Comparison of ENCODE assay signal across 7 cellular contexts in genomic region chr17:82037889-82038195, GRCh38. TPM values are rescaled to one million over a fixed set of nuclear protein-coding genes. Genes with fewer than 3 reads are reported as not detected.
DNase-seq lines count a peak whose midpoint lies in the region; ATAC-seq and TF ChIP-seq lines count a peak whose summit lies in the region.

No MANE protein-coding gene starts in this region.

- H3K9me3 Mint-ChIP-seq in activated CD8-positive, alpha-beta T cell treated with anti-CD3 and anti-CD28 coated beads for 36 hours, result no peaks in the 10 kb centered on the region
- H3K9me3 Mint-ChIP-seq in stimulated activated naive CD8-positive, alpha-beta T cell treated with anti-CD3 and anti-CD28 coated beads, Interleukin-15, amount 100 ng/mL, for 72 hours, result no peaks in the 10 kb centered on the region

- CTCF ChIA-PET in activated CD8-positive, alpha-beta T cell treated with anti-CD3 and anti-CD28 coated beads for 36 hours (lab: Charles Lee), result interaction anchor here (0.6 to 4.5 kb wide), 18 partner anchors 10 to 437 kb away, joined by 3 to 40 read pairs (median 4); partner anchors contain the start of genes CENPX, DUS1L, LRRC45 and NOTUM

- DNase-seq in HFF-Myc (ENCODE audit: extremely low read depth, low read depth) (no peak), G401 (ENCODE audit: low spot score) (no peak), glomerular visceral epithelial cell (ENCODE audit: extremely low spot score) (no peak)
- no peak for DNase-seq in activated CD8-positive, alpha-beta T cell treated with anti-CD3 and anti-CD28 coated beads for 36 hours
- DNase-seq in stimulated activated naive CD8-positive, alpha-beta T cell treated with anti-CD3 and anti-CD28 coated beads, Interleukin-15, amount 100 ng/mL, for 72 hours, result no peak

- H3K27me3 ChIP-seq in iPS-18a (ENCODE audit: control insufficient read depth, insufficient read depth, low read length), result no peaks in the 10 kb centered on the region

- no peaks in the 10 kb centered on the region for H3K27me3 Mint-ChIP-seq in activated CD8-positive, alpha-beta T cell treated with anti-CD3 and anti-CD28 coated beads for 36 hours
- no peaks in the 10 kb centered on the region for H3K27me3 Mint-ChIP-seq in stimulated activated naive CD8-positive, alpha-beta T cell treated with anti-CD3 and anti-CD28 coated beads, Interleukin-15, amount 100 ng/mL, for 72 hours

- no peak for TF ChIP-seq CTCF in HFF-Myc (IDR thresholded peaks at IDR 0.05; ENCODE audit: low read depth, low read length, missing control alignments)
- no peak for TF ChIP-seq CTCF in activated CD8-positive, alpha-beta T cell treated with anti-CD3 and anti-CD28 coated beads for 36 hours (IDR thresholded peaks at IDR 0.05)

- H3K4me3 Mint-ChIP-seq in activated CD8-positive, alpha-beta T cell treated with anti-CD3 and anti-CD28 coated beads for 36 hours, result peak overlapping the region; percentile 68
- peak overlapping the region; percentile 87 to 92 for H3K4me3 Mint-ChIP-seq in stimulated activated naive CD8-positive, alpha-beta T cell treated with anti-CD3 and anti-CD28 coated beads, Interleukin-15, amount 100 ng/mL, for 72 hours

- in situ Hi-C loops in G401 (cut with HindIII; ENCODE audit: low sequenced_read_pairs), result no loop called here

- peaks cover 6% of the 10 kb centered on the region for H3K36me3 Mint-ChIP-seq in activated CD8-positive, alpha-beta T cell treated with anti-CD3 and anti-CD28 coated beads for 36 hours (ENCODE audit: low read depth)

- no peak overlapping the region for H3K27ac ChIP-seq in iPS-18a (ENCODE audit: low read length)

- peak overlapping the region; percentile 78; the same call in 1 of the 2 replicates for H3K4me3 ChIP-seq in HFF-Myc (replicated peaks; ENCODE audit: low read depth, low read length)
- peak overlapping the region; percentile 53 for H3K4me3 ChIP-seq in iPS-18a (ENCODE audit: low read length)

- POLR2A ChIA-PET in activated CD8-positive, alpha-beta T cell treated with anti-CD3 and anti-CD28 coated beads for 36 hours (lab: Charles Lee), result interaction anchor here (0.5 to 1.7 kb wide), 9 partner anchors 11 to 168 kb away, joined by 3 to 5 read pairs (median 3); partner anchors contain the start of gene DUS1L

- intact Hi-C loops in activated CD8-positive, alpha-beta T cell treated with anti-CD3 and anti-CD28 coated beads for 36 hours (cut with micrococcal nuclease), result no loop called here

- peaks cover 15% of the 10 kb centered on the region for H3K4me1 Mint-ChIP-seq in activated CD8-positive, alpha-beta T cell treated with anti-CD3 and anti-CD28 coated beads for 36 hours (ENCODE audit: low read depth)
- peaks cover 33% of the 10 kb centered on the region for H3K4me1 Mint-ChIP-seq in stimulated activated naive CD8-positive, alpha-beta T cell treated with anti-CD3 and anti-CD28 coated beads, Interleukin-15, amount 100 ng/mL, for 72 hours

- H3K9ac ChIP-seq in iPS-18a (ENCODE audit: low read length), result no peak overlapping the region

- H3K27ac Mint-ChIP-seq in activated CD8-positive, alpha-beta T cell treated with anti-CD3 and anti-CD28 coated beads for 36 hours, result peak overlapping the region; percentile 30
- peak overlapping the region; percentile 24 to 78 for H3K27ac Mint-ChIP-seq in stimulated activated naive CD8-positive, alpha-beta T cell treated with anti-CD3 and anti-CD28 coated beads, Interleukin-15, amount 100 ng/mL, for 72 hours

- no peaks in the 10 kb centered on the region for H3K9me3 ChIP-seq in iPS-18a (ENCODE audit: control insufficient read depth, low read depth, low read length)

- ATAC-seq in activated CD8-positive, alpha-beta T cell treated with anti-CD3 and anti-CD28 coated beads for 36 hours, result no peak
- ATAC-seq in stimulated activated naive CD8-positive, alpha-beta T cell treated with anti-CD3 and anti-CD28 coated beads, Interleukin-15, amount 100 ng/mL, for 72 hours, result no peak
- no peak for ATAC-seq in GM18861 (IDR thresholded peaks at IDR 0.05; ENCODE audit: unreplicated experiment)

- no peaks in the 10 kb centered on the region for H3K36me3 ChIP-seq in iPS-18a (ENCODE audit: control insufficient read depth, low read depth, low read length)

- peaks cover 4% of the 10 kb centered on the region for H3K4me1 ChIP-seq in iPS-18a (ENCODE audit: control insufficient read depth, low read depth, low read length)

RNA-seq across cellular contexts. Expression of gene DCXR, which starts 0.3 kb away (rescaled TPM):
- total RNA-seq in activated CD8-positive, alpha-beta T cell treated with anti-CD3 and anti-CD28 coated beads for 36 hours, result 100 to 1,000 TPM in 1 of 2 experiments, 10 to 100 TPM in 1; 99.2 to 101 TPM
- total RNA-seq in G401 (2014; rRNA removed; shearing (Covaris generic)), result 131 and 135 TPM in 2 replicates

RNA-seq across cellular contexts. Expression of gene RAC3, which starts 6.4 kb away (rescaled TPM):
- total RNA-seq in activated CD8-positive, alpha-beta T cell treated with anti-CD3 and anti-CD28 coated beads for 36 hours, result 1 to 10 TPM; 5.5 to 5.8 TPM
- 176 and 261 TPM in 2 replicates for total RNA-seq in G401 (2014; rRNA removed; shearing (Covaris generic))

RNA-seq across cellular contexts. Expression of gene RFNG, which starts 13.8 kb away (rescaled TPM):
- total RNA-seq in activated CD8-positive, alpha-beta T cell treated with anti-CD3 and anti-CD28 coated beads for 36 hours, result 10 to 100 TPM; 14.2 to 15.3 TPM
- total RNA-seq in G401 (2014; rRNA removed; shearing (Covaris generic)), result 41.2 and 41.5 TPM in 2 replicates

RNA-seq across cellular contexts. Expression of gene GPS1, which starts 13.9 kb away (rescaled TPM):
- total RNA-seq in activated CD8-positive, alpha-beta T cell treated with anti-CD3 and anti-CD28 coated beads for 36 hours, result 10 to 100 TPM; 82.7 to 88.6 TPM
- 129 and 153 TPM in 2 replicates for total RNA-seq in G401 (2014; rRNA removed; shearing (Covaris generic))

RNA-seq across cellular contexts. Expression of gene LRRC45, which starts 14.7 kb away (rescaled TPM):
- 10 to 100 TPM; 12.9 TPM for total RNA-seq in activated CD8-positive, alpha-beta T cell treated with anti-CD3 and anti-CD28 coated beads for 36 hours
- total RNA-seq in G401 (2014; rRNA removed; shearing (Covaris generic)), result 21.2 and 25.1 TPM in 2 replicates

Comparison
In these comparisons a context has a peak if more than half of its experiments do, and no peak if none do; other contexts are left out.
1. RNA of gene RAC3, which starts 6.4 kb away (total RNA-seq): 176 to 261 TPM in G401; 5.5 to 5.8 TPM in activated CD8-positive, alpha-beta T cell treated with anti-CD3 and anti-CD28 coated beads for 36 hours; every median in the first group is over 10 times any median in the second.